Comparison of ENCODE assay signal across 1 cellular context in genomic region chr11:75280227-75280671, GRCh38.
A peak's percentile ranks its signal among the peaks of the same experiment; 100 is the strongest.
TF ChIP-seq lines count a peak whose summit lies in the region.

No MANE protein-coding gene starts in this region.

TF ChIP-seq in HepG2, 621 proteins besides CTCF, POLR2A, EP300 and RAD21 (continued from another document):
- TF ChIP-seq ZNF501 (CRISPR knock-in tag; IDR thresholded peaks at IDR 0.05), result 0 out of 2 replicates have a peak, but pooled peaks have one; percentile 24
- TF ChIP-seq SRF (IDR thresholded peaks at IDR 0.05; ENCODE audit: low read depth, low read length), result peak; percentile 59; the same call in 1 of the 2 replicates
- TF ChIP-seq ZNF205 (CRISPR knock-in tag; IDR thresholded peaks at IDR 0.05), result 0 out of 2 replicates have a peak, but pooled peaks have one; percentile 41
- no peak for TF ChIP-seq ATF2 (CRISPR knock-in tag; IDR thresholded peaks at IDR 0.05)
- 0 out of 2 replicates have a peak, but pooled peaks have one; percentile 14 for TF ChIP-seq DRAP1 (CRISPR knock-in tag; IDR thresholded peaks at IDR 0.05)
- no peak for TF ChIP-seq ZNF569 (CRISPR knock-in tag; IDR thresholded peaks at IDR 0.05; ENCODE audit: borderline replicate concordance)
- TF ChIP-seq NPAS2 (CRISPR knock-in tag; IDR thresholded peaks at IDR 0.05; ENCODE audit: borderline replicate concordance), result no peak
- TF ChIP-seq RNF2 (conservative IDR thresholded peaks at IDR 0.05; ENCODE audit: low read depth), result no peak
- TF ChIP-seq MED8 (CRISPR knock-in tag; IDR thresholded peaks at IDR 0.05; ENCODE audit: insufficient replicate concordance), result no peak
- TF ChIP-seq HNRNPUL1 (IDR thresholded peaks at IDR 0.05; ENCODE audit: low read depth, low read length), result no peak
- TF ChIP-seq RXRB (CRISPR knock-in tag; IDR thresholded peaks at IDR 0.05; ENCODE audit: borderline replicate concordance), result peak; percentile 67
- TF ChIP-seq AHDC1 (CRISPR knock-in tag; IDR thresholded peaks at IDR 0.05; ENCODE audit: borderline replicate concordance), result no peak
- TF ChIP-seq KAT7 (CRISPR knock-in tag; IDR thresholded peaks at IDR 0.05; ENCODE audit: borderline replicate concordance), result no peak
- TF ChIP-seq ZNF275 (CRISPR knock-in tag; IDR thresholded peaks at IDR 0.05; ENCODE audit: borderline replicate concordance), result no peak
- peak; percentile 87; the same call in 1 of the 2 replicates for TF ChIP-seq THRA (CRISPR knock-in tag; IDR thresholded peaks at IDR 0.05; ENCODE audit: borderline replicate concordance)
- TF ChIP-seq MTF1 (CRISPR knock-in tag; IDR thresholded peaks at IDR 0.05), result no peak
- TF ChIP-seq RXRA (CRISPR knock-in tag; IDR thresholded peaks at IDR 0.05), result peak; percentile 84
- TF ChIP-seq NFKB2 (CRISPR knock-in tag; IDR thresholded peaks at IDR 0.05; ENCODE audit: borderline replicate concordance), result peak; percentile 72; the same call in 1 of the 2 replicates
- TF ChIP-seq MXD4 (CRISPR knock-in tag; IDR thresholded peaks at IDR 0.05), result peak; percentile 50; the same call in 1 of the 2 replicates
- TF ChIP-seq ZNF790 (CRISPR knock-in tag; IDR thresholded peaks at IDR 0.05; ENCODE audit: borderline replicate concordance), result no peak
- TF ChIP-seq TEAD3 (CRISPR knock-in tag; optimal IDR thresholded peaks at IDR 0.05; ENCODE audit: borderline replicate concordance), result peak; percentile 58
- TF ChIP-seq ARID2 (CRISPR knock-in tag; IDR thresholded peaks at IDR 0.05; ENCODE audit: borderline replicate concordance), result no peak
- no peak for TF ChIP-seq SP1 (IDR thresholded peaks at IDR 0.05)
- 0 out of 2 replicates have a peak, but pooled peaks have one; percentile 40 for TF ChIP-seq SP1 (CRISPR knock-in tag; IDR thresholded peaks at IDR 0.05)
- peak; percentile 22; the same call in 1 of the 2 replicates for TF ChIP-seq MEF2D (CRISPR knock-in tag; IDR thresholded peaks at IDR 0.05)
- 0 out of 2 replicates have a peak, but pooled peaks have one; percentile 29 for TF ChIP-seq ZNF34 (CRISPR knock-in tag; IDR thresholded peaks at IDR 0.05; ENCODE audit: borderline replicate concordance)
- TF ChIP-seq XRCC5 (optimal IDR thresholded peaks at IDR 0.05; ENCODE audit: low read length), result peak; percentile 52
- no peak for TF ChIP-seq CBX1 (IDR thresholded peaks at IDR 0.05; ENCODE audit: low read depth)
- 0 out of 2 replicates have a peak, but pooled peaks have one; percentile 20 for TF ChIP-seq YEATS2 (CRISPR knock-in tag; IDR thresholded peaks at IDR 0.05; ENCODE audit: borderline replicate concordance)
- TF ChIP-seq HDAC2 (CRISPR knock-in tag; IDR thresholded peaks at IDR 0.05), result 0 out of 2 replicates have a peak, but pooled peaks have one; percentile 29
- no peak for TF ChIP-seq ZBTB39 (CRISPR knock-in tag; IDR thresholded peaks at IDR 0.05)
- TF ChIP-seq EEA1 (CRISPR knock-in tag; IDR thresholded peaks at IDR 0.05; ENCODE audit: borderline replicate concordance), result no peak
- 0 out of 2 replicates have a peak, but pooled peaks have one; percentile 31 for TF ChIP-seq SALL1 (CRISPR knock-in tag; IDR thresholded peaks at IDR 0.05)
- 0 out of 2 replicates have a peak, but pooled peaks have one; percentile 10 for TF ChIP-seq ZNF350 (CRISPR knock-in tag; IDR thresholded peaks at IDR 0.05; ENCODE audit: borderline replicate concordance, low read depth)
- no peak for TF ChIP-seq ZNF530 (CRISPR knock-in tag; IDR thresholded peaks at IDR 0.05; ENCODE audit: low read depth)
- 0 out of 2 replicates have a peak, but pooled peaks have one; percentile 12 for TF ChIP-seq ZIK1 (CRISPR knock-in tag; IDR thresholded peaks at IDR 0.05; ENCODE audit: borderline replicate concordance, low read depth)
- TF ChIP-seq ZNF687 (CRISPR knock-in tag; IDR thresholded peaks at IDR 0.05), result peak; percentile 56
- TF ChIP-seq ZNF12 (CRISPR knock-in tag; IDR thresholded peaks at IDR 0.05), result peak; percentile 28; the same call in 1 of the 2 replicates
- TF ChIP-seq FOXP4 (CRISPR knock-in tag; IDR thresholded peaks at IDR 0.05), result no peak
- TF ChIP-seq MZF1 (CRISPR knock-in tag; IDR thresholded peaks at IDR 0.05; ENCODE audit: borderline replicate concordance), result no peak
- TF ChIP-seq SOX5 (CRISPR knock-in tag; IDR thresholded peaks at IDR 0.05; ENCODE audit: borderline replicate concordance), result 0 out of 2 replicates have a peak, but pooled peaks have one; percentile 36
